Comparison of ENCODE assay signal across 3 cellular contexts in genomic region chr2:183123117-183123958, GRCh38.
TF ChIP-seq lines count a peak whose summit lies in the region.

No MANE protein-coding gene starts in this region.

TF ChIP-seq in A549, 52 proteins besides CTCF, POLR2A, EP300 and RAD21:
- TF ChIP-seq CBX2 (IDR thresholded peaks at IDR 0.05; ENCODE audit: borderline replicate concordance, low read depth) (no peak), SMC3 (IDR thresholded peaks at IDR 0.05) (no peak), JUNB (IDR thresholded peaks at IDR 0.05) (no peak)
TF ChIP-seq in A549: peak in this region for 0.

TF ChIP-seq in IMR-90, 13 proteins besides CTCF, POLR2A, EP300 and RAD21:
- TF ChIP-seq RFX5 (IDR thresholded peaks at IDR 0.05; ENCODE audit: low read depth, low read length) (no peak), MAFK (IDR thresholded peaks at IDR 0.05; ENCODE audit: low read depth, low read length) (no peak), USF2 (IDR thresholded peaks at IDR 0.05; ENCODE audit: low read depth, low read length) (no peak), SMC3 (IDR thresholded peaks at IDR 0.05; ENCODE audit: low read depth, low read length) (no peak), CHD1 (IDR thresholded peaks at IDR 0.05; ENCODE audit: low read depth, low read length) (no peak), CEBPB (IDR thresholded peaks at IDR 0.05; ENCODE audit: low read depth, low read length) (no peak), ELK1 (IDR thresholded peaks at IDR 0.05; ENCODE audit: borderline replicate concordance, low read depth, low read length) (no peak), BHLHE40 (IDR thresholded peaks at IDR 0.05; ENCODE audit: low read depth, low read length) (no peak), MXI1 (IDR thresholded peaks at IDR 0.05; ENCODE audit: borderline replicate concordance, low read depth, low read length) (no peak), NFE2L2 (IDR thresholded peaks at IDR 0.05; ENCODE audit: low read depth, low read length) (no peak), FOS (IDR thresholded peaks at IDR 0.05; ENCODE audit: low read depth, low read length) (no peak)
TF ChIP-seq in IMR-90: peak in this region for 0.

TF ChIP-seq in K562, 482 proteins besides CTCF, POLR2A, EP300 and RAD21 (continues in another document):
- TF ChIP-seq ZKSCAN1 (IDR thresholded peaks at IDR 0.05; ENCODE audit: low read depth, low read length) (no peak), ATF6 (CRISPR knock-in tag; IDR thresholded peaks at IDR 0.05) (no peak), ARNT (IDR thresholded peaks at IDR 0.05) (no peak), ZNF277 (CRISPR knock-in tag; IDR thresholded peaks at IDR 0.05; ENCODE audit: borderline replicate concordance) (no peak), AFF4 (CRISPR knock-in tag; IDR thresholded peaks at IDR 0.05) (no peak), THAP12 (CRISPR knock-in tag; IDR thresholded peaks at IDR 0.05) (no peak), HDAC2 (IDR thresholded peaks at IDR 0.05) (no peak), MAX (CRISPR knock-in tag; IDR thresholded peaks at IDR 0.05) (no peak), TFAM (CRISPR knock-in tag; conservative IDR thresholded peaks at IDR 0.05) (no peak), ID3 (CRISPR knock-in tag; IDR thresholded peaks at IDR 0.05) (no peak), ID3 (tag; IDR thresholded peaks at IDR 0.05) (no peak), SMARCA5 (IDR thresholded peaks at IDR 0.05) (0 out of 2 replicates have a peak, but pooled peaks have one; percentile 21), GABPB2 (CRISPR knock-in tag; conservative IDR thresholded peaks at IDR 0.05) (no peak), NCOR1 (IDR thresholded peaks at IDR 0.05) (no peak), FOXA1 (IDR thresholded peaks at IDR 0.05; ENCODE audit: borderline replicate concordance) (no peak), REST (CRISPR knock-in tag; IDR thresholded peaks at IDR 0.05; ENCODE audit: low read depth) (no peak), MEF2A (IDR thresholded peaks at IDR 0.05; ENCODE audit: control insufficient read depth, low read depth, low read length) (no peak), MGA (IDR thresholded peaks at IDR 0.05) (no peak), SIN3B (IDR thresholded peaks at IDR 0.05; ENCODE audit: low read depth) (no peak)
